Comparison of ENCODE assay signal across 8 cellular contexts in the genomic region with DNA sequence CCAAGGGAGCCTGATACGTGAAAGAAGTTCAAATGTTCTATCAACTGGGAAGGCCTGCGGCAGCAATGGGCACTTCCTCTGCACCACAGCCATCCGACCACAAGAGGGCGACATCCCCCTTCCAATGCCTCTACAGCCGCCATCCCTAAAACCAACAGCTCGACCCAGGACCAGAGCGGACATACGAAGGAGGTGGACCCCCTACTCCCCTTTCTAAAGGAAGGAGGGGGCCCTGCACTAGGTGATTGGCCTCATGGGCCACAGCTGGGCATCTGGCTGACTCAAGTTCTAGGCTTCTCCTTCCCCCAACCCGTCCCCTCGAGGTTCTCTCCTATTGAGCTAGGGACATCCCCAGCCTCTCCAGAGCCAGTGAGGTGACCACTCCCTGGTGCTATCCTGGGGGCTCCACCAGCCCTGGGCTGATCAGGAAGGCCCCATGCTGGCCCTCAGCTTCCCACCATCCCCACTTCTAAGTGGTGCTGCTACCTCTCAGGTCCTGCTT.
DNase-seq lines count a peak whose midpoint lies in the region; ATAC-seq lines count a peak whose summit lies in the region.

No MANE protein-coding gene starts in this region.

- H3K4me3 ChIP-seq in NT2/D1 (ENCODE audit: insufficient read length, low read depth), result no peak overlapping the region

- no peaks in the 10 kb centered on the region for H3K36me3 ChIP-seq in NT2/D1 (ENCODE audit: insufficient read depth, insufficient read length, low read length)

- H3K36me3 Mint-ChIP-seq in naive B cell, result peaks cover 0 to 12% of the 10 kb centered on the region in 2 donors

- H3K9me3 ChIP-seq in NT2/D1 (ENCODE audit: insufficient read depth, low read length), result peaks cover 14% of the 10 kb centered on the region

- H3K4me1 ChIP-seq in NT2/D1 (ENCODE audit: insufficient read depth, insufficient read length), result no peaks in the 10 kb centered on the region

- peaks cover 6% of the 10 kb centered on the region in 3 donors for H3K27me3 Mint-ChIP-seq in naive B cell

- H3K27me3 ChIP-seq in NT2/D1 (ENCODE audit: insufficient read depth, insufficient read length), result no peaks in the 10 kb centered on the region

- ATAC-seq in HG03442 (IDR thresholded peaks at IDR 0.05; ENCODE audit: unreplicated experiment) (peak; percentile 54), esophagus mucosa (peak; percentile 83), naive B cell (ENCODE audit: low read depth in 2 of 2) (peak in 1 of 2 donors; percentile 45)

- peaks cover 20 to 33% (median 28%) of the 10 kb centered on the region in 3 donors for H3K4me1 Mint-ChIP-seq in naive B cell

- peaks cover 0 to 19% (median 9%) of the 10 kb centered on the region in 7 donors for H3K9me3 Mint-ChIP-seq in naive B cell

- DNase-seq in SIG-M5 treated with dmso at 0.1 percent for 504 hours (lab: John Stamatoyannopoulos, UW; ENCODE audit: unreplicated experiment) (peak; percentile 70), SIG-M5 (lab: John Stamatoyannopoulos, UW) (no peak), NT2/D1 (ENCODE audit: low read depth, low spot score) (peak; percentile 66), naive B cell (peak; percentile 59)
- peak; percentile 73 for DNase-seq in activated CD8-positive, alpha-beta memory T cell treated with anti-CD3 and anti-CD28 coated beads, Interleukin-2, amount 50 U/mL, for 4 hours
- DNase-seq in stimulated activated CD8-positive, alpha-beta memory T cell treated with anti-CD3 and anti-CD28 coated beads, Interleukin-7, amount 100 ng/mL, for 4 hours (ENCODE audit: low read depth in 2 of 2), result peak; percentile 34 to 45

- H3K27ac Mint-ChIP-seq in naive B cell, result peak overlapping the region in 2 of 6 donors; percentile 21 to 80

- H3K9ac ChIP-seq in NT2/D1 (ENCODE audit: insufficient read length, low read depth), result no peak overlapping the region

- peak overlapping the region in 2 of 8 donors; percentile 6 to 22 for H3K4me3 Mint-ChIP-seq in naive B cell
